In the genomic region with DNA sequence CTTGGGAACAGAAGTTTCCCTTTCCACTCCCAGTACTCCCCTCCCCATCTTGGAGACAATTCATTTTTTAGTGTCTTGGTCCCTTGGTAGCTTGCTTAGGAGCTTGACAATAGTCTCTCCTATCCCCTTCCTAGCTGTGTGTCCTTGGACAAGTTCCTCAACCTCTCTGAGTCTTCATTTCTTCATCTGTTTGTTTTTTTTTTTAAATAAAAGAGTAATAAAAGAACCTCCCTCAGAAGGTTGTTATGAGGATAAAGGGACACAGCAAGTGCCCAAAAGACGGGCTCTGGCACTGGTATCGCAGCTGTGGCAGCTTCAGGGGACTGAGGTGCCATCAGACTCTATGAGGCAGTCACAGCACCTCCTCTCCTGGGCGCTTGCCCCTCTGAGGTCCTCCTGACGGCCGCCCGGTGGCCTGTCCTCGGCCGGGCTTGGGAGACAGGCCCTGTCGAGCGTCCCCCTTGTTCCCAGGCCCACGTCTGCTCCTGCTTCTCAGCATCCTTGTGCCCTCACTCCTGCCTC, we compare ENCODE assay signal across 22 cellular contexts.
"Had no signal": no experiment of that assay in that cellular context is flagged by ENCODE, and none has a peak within 500 bp of the region (broad histone marks: within the 10 kb centered on the region; RNA-seq: fewer than 3 reads in every experiment).

No MANE protein-coding gene starts in this region.

- DNase-seq: effector CD4-positive, alpha-beta T cell; esophagus squamous epithelium; foreskin melanocyte; glutamatergic neuron; hippocampal formation; left ventricle myocardium superior; lower lobe of right lung; right lobe of liver; small intestine; stimulated activated CD4-positive, alpha-beta T cell treated with anti-CD3 and anti-CD28 coated beads, Interleukin-15, amount 100 ng/mL, for 24 hours; stimulated activated CD4-positive, alpha-beta T cell treated with anti-CD3 and anti-CD28 coated beads, Interleukin-2, amount 100 ng/mL, for 48 hours; stimulated activated naive B cell treated with anti-CD40 and anti-IgM and Interleukin-4, amounts not matched to agents 10 μg/mL and 1 μg/mL and 100 μg/mL, for 72 hours; transverse colon had no signal

- H2AFZ ChIP-seq: neural progenitor cell, parathyroid adenoma had no signal

- H3K79me2 ChIP-seq: parathyroid adenoma had no signal

- H3K4me1 ChIP-seq: esophagus squamous epithelium, heart right ventricle, lower lobe of right lung, neural progenitor cell, parathyroid adenoma, right lobe of liver, transverse colon, vagina had no signal

- H3K36me3 ChIP-seq: esophagus squamous epithelium, heart right ventricle, lower lobe of right lung, neural progenitor cell, right lobe of liver, thoracic aorta, transverse colon, vagina had no signal

- H3K27ac ChIP-seq: dorsolateral prefrontal cortex, esophagus squamous epithelium, heart right ventricle, lower lobe of right lung, neural progenitor cell, parathyroid adenoma, right lobe of liver, thoracic aorta, transverse colon, vagina had no signal

- H3K4me2 ChIP-seq: neural progenitor cell had no signal

- FAIRE-seq: colon, endothelial cell of umbilical vein, keratinocyte, small intestine had no signal

- H3K4me3 ChIP-seq: dorsolateral prefrontal cortex, esophagus squamous epithelium, heart right ventricle, lower lobe of right lung, neural progenitor cell, right lobe of liver, thoracic aorta, transverse colon, vagina had no signal

- H3K9me3 ChIP-seq: esophagus squamous epithelium, heart right ventricle, lower lobe of right lung, right lobe of liver, thoracic aorta, transverse colon, vagina had no signal

- H3K9ac ChIP-seq: neural progenitor cell, parathyroid adenoma had no signal

- H3K27me3 ChIP-seq: neural progenitor cell, right lobe of liver, transverse colon, vagina had no signal

- ATAC-seq: left ventricle myocardium superior; lower lobe of right lung; stimulated activated naive B cell treated with anti-CD40 and anti-IgM and Interleukin-4, amounts not matched to agents 10 μg/mL and 1 μg/mL and 100 μg/mL, for 72 hours had no signal
